ENCODE assay signal across 9 cellular contexts in genomic region chr1:32521165-32521564, GRCh38. TPM values are rescaled to one million over a fixed set of nuclear protein-coding genes. Genes with fewer than 3 reads are reported as not detected.
DNase-seq lines count a peak whose midpoint lies in the region; ATAC-seq lines count a peak whose summit lies in the region.
"Had no signal": no experiment of that assay in that cellular context is flagged by ENCODE, and none has a peak within 500 bp of the region (broad histone marks: within the 10 kb centered on the region; RNA-seq: fewer than 3 reads in every experiment).

No MANE protein-coding gene starts in this region.

- peaks cover 4% of the 10 kb centered on the region for H3K27me3 Mint-ChIP-seq in activated naive CD8-positive, alpha-beta T cell treated with anti-CD3 and anti-CD28 coated beads, Interleukin-2, amount 50 U/mL, for 24 hours
- H3K27me3 Mint-ChIP-seq in natural killer cell treated with Interleukin-12 subunit alpha and Interleukin-12 subunit beta and Interleukin-15 and Interleukin-18, amount 100 ng/mL, for 72 hours: peaks cover 0 to 5% of the 10 kb centered on the region in 2 donors

- no peaks in the 10 kb centered on the region for H3K36me3 Mint-ChIP-seq in activated naive CD8-positive, alpha-beta T cell treated with anti-CD3 and anti-CD28 coated beads, Interleukin-2, amount 50 U/mL, for 24 hours (ENCODE audit: low read depth)
- H3K36me3 Mint-ChIP-seq in natural killer cell treated with Interleukin-12 subunit alpha and Interleukin-12 subunit beta and Interleukin-15 and Interleukin-18, amount 100 ng/mL, for 72 hours: no peaks in the 10 kb centered on the region

- peaks cover 11% of the 10 kb centered on the region for H3K4me1 Mint-ChIP-seq in activated naive CD8-positive, alpha-beta T cell treated with anti-CD3 and anti-CD28 coated beads, Interleukin-2, amount 50 U/mL, for 24 hours
- H3K4me1 Mint-ChIP-seq in natural killer cell treated with Interleukin-12 subunit alpha and Interleukin-12 subunit beta and Interleukin-15 and Interleukin-18, amount 100 ng/mL, for 72 hours (ENCODE audit: low read depth in 2 of 2): peaks cover 0 to 10% of the 10 kb centered on the region in 2 donors

- DNase-seq in NCI-H146 (lab: John Stamatoyannopoulos, UW) (peak; percentile 8), NCI-H146 treated with DMSO at 0.1 percent for 48 hours (lab: John Stamatoyannopoulos, UW; ENCODE audit: unreplicated experiment) (no peak), NCI-H1105 treated with DMSO at 0.1 percent for 48 hours (lab: John Stamatoyannopoulos, UW) (no peak), nucleus accumbens (lab: John Stamatoyannopoulos, UW) (no peak)
- no peak for DNase-seq in Jurkat, Clone E6-1 (ENCODE audit: low read depth, low spot score)
- no peak for DNase-seq in activated naive CD8-positive, alpha-beta T cell treated with anti-CD3 and anti-CD28 coated beads, Interleukin-2, amount 50 U/mL, for 24 hours
- no peak for DNase-seq in natural killer cell treated with Interleukin-12 subunit alpha and Interleukin-12 subunit beta and Interleukin-15 and Interleukin-18, amount 100 ng/mL, for 72 hours (ENCODE audit: low spot score)
- DNase-seq: 8988T had no signal

- peak overlapping the region; percentile 69 for H3K4me3 Mint-ChIP-seq in activated naive CD8-positive, alpha-beta T cell treated with anti-CD3 and anti-CD28 coated beads, Interleukin-2, amount 50 U/mL, for 24 hours
- H3K4me3 Mint-ChIP-seq in natural killer cell treated with Interleukin-12 subunit alpha and Interleukin-12 subunit beta and Interleukin-15 and Interleukin-18, amount 100 ng/mL, for 72 hours: peak overlapping the region; percentile 23

- no peak overlapping the region for H3K27ac Mint-ChIP-seq in activated naive CD8-positive, alpha-beta T cell treated with anti-CD3 and anti-CD28 coated beads, Interleukin-2, amount 50 U/mL, for 24 hours
- no peak overlapping the region for H3K27ac Mint-ChIP-seq in natural killer cell treated with Interleukin-12 subunit alpha and Interleukin-12 subunit beta and Interleukin-15 and Interleukin-18, amount 100 ng/mL, for 72 hours

- ATAC-seq in activated naive CD8-positive, alpha-beta T cell treated with anti-CD3 and anti-CD28 coated beads, Interleukin-2, amount 50 U/mL, for 24 hours: no peak
- no peak for ATAC-seq in natural killer cell treated with Interleukin-12 subunit alpha and Interleukin-12 subunit beta and Interleukin-15 and Interleukin-18, amount 100 ng/mL, for 72 hours
- ATAC-seq in HG03565 (IDR thresholded peaks at IDR 0.05; ENCODE audit: unreplicated experiment): no peak

- H3K4me3 ChIP-seq in Jurkat, Clone E6-1 (ENCODE audit: low read length): peak overlapping the region; percentile 52

- no peaks in the 10 kb centered on the region for H3K9me3 Mint-ChIP-seq in activated naive CD8-positive, alpha-beta T cell treated with anti-CD3 and anti-CD28 coated beads, Interleukin-2, amount 50 U/mL, for 24 hours
- no peaks in the 10 kb centered on the region for H3K9me3 Mint-ChIP-seq in natural killer cell treated with Interleukin-12 subunit alpha and Interleukin-12 subunit beta and Interleukin-15 and Interleukin-18, amount 100 ng/mL, for 72 hours

RNA-seq across cellular contexts. Expression of gene ZBTB8A, which starts 18.1 kb away (rescaled TPM):
- polyA plus RNA-seq in Jurkat, Clone E6-1 (2012; ENCODE audit: insufficient read depth, insufficient read length): 4.7 TPM
- under 1 TPM; 0.22 to 0.26 TPM for total RNA-seq in natural killer cell treated with Interleukin-12 subunit alpha and Interleukin-12 subunit beta and Interleukin-15 and Interleukin-18, amount 100 ng/mL, for 72 hours

RNA-seq across cellular contexts. Expression of gene ZBTB8B, which starts 56.3 kb away (rescaled TPM):
- not detected for polyA plus RNA-seq in Jurkat, Clone E6-1 (2012; ENCODE audit: insufficient read depth, insufficient read length)
- not detected for total RNA-seq in natural killer cell treated with Interleukin-12 subunit alpha and Interleukin-12 subunit beta and Interleukin-15 and Interleukin-18, amount 100 ng/mL, for 72 hours
